In genomic region chr6:158414900-158415299, GRCh38 we compare ENCODE assay signal across 14 cellular contexts.
DNase-seq lines count a peak whose midpoint lies in the region; ATAC-seq, FAIRE-seq and TF ChIP-seq lines count a peak whose summit lies in the region.
"Had no signal": no experiment of that assay in that cellular context is flagged by ENCODE, and none has a peak within 500 bp of the region (broad histone marks: within the 10 kb centered on the region; RNA-seq: fewer than 3 reads in every experiment).

No MANE protein-coding gene starts in this region.

- H3K36me3 ChIP-seq in brain microvascular endothelial cell (replicated peaks) (peaks cover 8% of the 10 kb centered on the region), keratinocyte (ENCODE audit: control insufficient read depth in 2 of 2, extremely low read depth in 1 of 2, insufficient read depth in 2 of 2, low read length in 2 of 2) (peaks cover 4 to 15% of the 10 kb centered on the region in 2 experiments)

- in situ Hi-C loops in brain microvascular endothelial cell (cut with HindIII; ENCODE audit: low pct_ligation_motif_present, low sequenced_read_pairs): no loop called here

- H3K4me3 ChIP-seq in AG10803 (ENCODE audit: low read length) (no peak overlapping the region), brain microvascular endothelial cell (ENCODE audit: low read depth, low read length) (no peak overlapping the region), keratinocyte (ENCODE audit: control insufficient read depth in 2 of 3, extremely low read depth in 1 of 3, insufficient read depth in 2 of 3, low read depth in 1 of 3, low read length in 3 of 3) (no peak overlapping the region)
- H3K4me3 ChIP-seq: gastrocnemius medialis, SK-N-MC had no signal

- H3K4me1 ChIP-seq in keratinocyte (ENCODE audit: control insufficient read depth, extremely low read depth, insufficient read depth, low read length): peaks cover 44% of the 10 kb centered on the region

- no peaks in the 10 kb centered on the region for H3K9me3 ChIP-seq in keratinocyte (ENCODE audit: control insufficient read depth, low read depth, low read length)
- H3K9me3 ChIP-seq: gastrocnemius medialis had no signal

- peak; percentile 13 for FAIRE-seq in keratinocyte (lab: Jason Lieb, UNC)

- no peaks in the 10 kb centered on the region for H4K20me1 ChIP-seq in keratinocyte (ENCODE audit: control insufficient read depth, extremely low read depth, insufficient read depth, low read length)

- TF ChIP-seq CTCF in AG10803 (conservative IDR thresholded peaks at IDR 0.05; ENCODE audit: low read length): no peak
- TF ChIP-seq CTCF in brain microvascular endothelial cell (IDR thresholded peaks at IDR 0.05; ENCODE audit: low read depth, low read length, missing control alignments): no peak
- no peak for TF ChIP-seq CTCF in keratinocyte (optimal IDR thresholded peaks at IDR 0.05 in 1 of 3, IDR thresholded peaks at IDR 0.05 in 1 of 3, conservative IDR thresholded peaks at IDR 0.05 in 1 of 3; ENCODE audit: extremely low read depth in 1 of 3, insufficient read depth in 2 of 3, low read length in 3 of 3)

- DNase-seq in AG10803 (ENCODE audit: low read depth) (peak; percentile 42), HT1080 (ENCODE audit: low read depth) (peak; percentile 60), brain microvascular endothelial cell (peak; percentile 62), keratinocyte (ENCODE audit: low read depth, low spot score) (no peak), SKM-1 treated with dmso at 0.1 percent for 144 hours (lab: John Stamatoyannopoulos, UW; ENCODE audit: unreplicated experiment) (no peak)
- no peak for DNase-seq in stimulated activated CD4-positive, alpha-beta T cell treated with anti-CD3 and anti-CD28 coated beads, Interleukin-4, amount 100 ng/mL, for 24 hours
- DNase-seq in activated CD4-positive, alpha-beta T cell treated with anti-CD3 and anti-CD28 coated beads, Interleukin-2, amount 50 U/mL, for 48 hours: no peak
- DNase-seq: activated CD8-positive, alpha-beta memory T cell treated with anti-CD3 and anti-CD28 coated beads for 24 hours; DMS 273 treated with DMSO at 0.1 percent for 48 hours; gastrocnemius medialis; NCI-H1092 treated with DMSO at 0.1 percent for 48 hours; stimulated activated naive CD4-positive, alpha-beta T cell treated with Interleukin-2 at 50 U/mL for 16 hours had no signal

- H3K27ac ChIP-seq in brain microvascular endothelial cell (no peak overlapping the region), keratinocyte (ENCODE audit: control insufficient read depth, insufficient read depth, low read length) (no peak overlapping the region)
- H3K27ac ChIP-seq: gastrocnemius medialis, SK-N-MC had no signal

- H3K79me2 ChIP-seq in keratinocyte (ENCODE audit: control insufficient read depth, insufficient read depth, low read length): peaks cover 3% of the 10 kb centered on the region

- H3K27me3 ChIP-seq in brain microvascular endothelial cell (replicated peaks): no peaks in the 10 kb centered on the region
- H3K27me3 ChIP-seq in keratinocyte (ENCODE audit: control insufficient read depth, extremely low read depth, insufficient read depth, low read length): no peaks in the 10 kb centered on the region
- H3K27me3 ChIP-seq: gastrocnemius medialis had no signal

- H3K9me1 ChIP-seq in keratinocyte (ENCODE audit: control insufficient read depth, extremely low read depth, insufficient read depth, low read length): no peaks in the 10 kb centered on the region

- no peak for ATAC-seq in HG03097 (IDR thresholded peaks at IDR 0.05; ENCODE audit: low FRiP score, unreplicated experiment)
- ATAC-seq: gastrocnemius medialis had no signal

- H3K4me2 ChIP-seq in keratinocyte (ENCODE audit: control insufficient read depth, extremely low read depth, insufficient read depth, low read depth, low read length): no peak overlapping the region

- no peak overlapping the region for H2AFZ ChIP-seq in keratinocyte (ENCODE audit: control insufficient read depth, low read length)

- dilution Hi-C loops in keratinocyte (cut with MboI; ENCODE audit: extremely low pct_ligation_motif_present, low sequenced_read_pairs): no loop called here

- H3K9ac ChIP-seq in keratinocyte (ENCODE audit: control insufficient read depth, extremely low read depth, insufficient read depth, low read length): no peak overlapping the region

Comparison
In these comparisons a context has a peak if more than half of its experiments do, and no peak if none do; other contexts are left out.
1. DNase-seq: peak in AG10803 (single experiment), HT1080 (single experiment) and brain microvascular endothelial cell (single experiment); none in keratinocyte (single experiment), stimulated activated CD4-positive, alpha-beta T cell treated with anti-CD3 and anti-CD28 coated beads, Interleukin-4, amount 100 ng/mL, for 24 hours (single experiment), activated CD4-positive, alpha-beta T cell treated with anti-CD3 and anti-CD28 coated beads, Interleukin-2, amount 50 U/mL, for 48 hours (0 of 2) and SKM-1 treated with dmso at 0.1 percent for 144 hours (single experiment).